Comparison of ENCODE assay signal across 1 cellular context in the genomic region with DNA sequence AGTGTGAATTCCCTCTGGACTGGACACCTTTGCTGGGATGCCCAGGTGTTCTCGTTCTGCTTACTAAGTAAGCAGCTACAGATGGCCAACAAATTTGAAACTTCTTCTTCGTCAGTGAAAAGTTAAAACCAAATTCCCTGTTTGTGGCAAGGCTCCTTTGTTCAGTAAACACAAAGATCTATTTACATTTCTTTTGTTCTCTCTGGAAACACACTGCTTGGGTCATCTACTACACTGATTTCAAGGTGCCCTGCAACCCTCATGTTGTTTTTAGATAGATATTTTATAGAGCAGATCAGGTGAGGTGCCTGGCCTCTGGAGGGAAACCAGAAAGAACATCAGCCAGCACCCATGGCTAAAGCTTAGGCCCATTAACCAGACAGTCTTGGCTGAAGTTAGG.
TF ChIP-seq lines count a peak whose summit lies in the region.

No MANE protein-coding gene starts in this region.

TF ChIP-seq in SK-N-SH, 30 proteins besides CTCF, POLR2A, EP300 and RAD21:
- TF ChIP-seq NRF1 (IDR thresholded peaks at IDR 0.05; ENCODE audit: low read depth, low read length) = no peak
- TF ChIP-seq TEAD4 (IDR thresholded peaks at IDR 0.05; ENCODE audit: borderline replicate concordance, insufficient read depth) = no peak
- no peak for TF ChIP-seq YY1 (IDR thresholded peaks at IDR 0.05; ENCODE audit: low read depth)
- no peak for TF ChIP-seq RFX5 (IDR thresholded peaks at IDR 0.05; ENCODE audit: low read length)
- no peak for TF ChIP-seq POLR2AphosphoS5 (IDR thresholded peaks at IDR 0.05; ENCODE audit: low read depth, low read length)
